1 cellular context compared by ENCODE assay signal in the genomic region with DNA sequence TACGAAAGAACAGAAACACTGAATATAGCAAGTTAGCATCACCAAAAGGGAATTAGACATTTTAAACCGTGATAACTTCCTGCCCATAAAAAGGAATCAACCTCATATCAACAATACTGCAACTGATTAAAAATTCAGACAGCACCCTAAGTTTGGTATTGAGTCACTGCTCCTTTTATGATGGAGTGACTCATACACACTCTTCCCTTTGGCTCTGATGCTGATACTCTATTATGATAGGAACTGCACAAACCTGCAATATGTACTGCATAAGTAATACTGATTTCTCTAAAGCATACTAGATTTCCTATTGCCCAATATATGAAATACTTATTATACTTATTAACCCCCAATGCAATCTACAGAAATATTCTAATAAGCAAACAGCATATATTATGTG.
A peak's percentile ranks its signal among the peaks of the same experiment; 100 is the strongest.
TF ChIP-seq lines count a peak whose summit lies in the region.

No MANE protein-coding gene starts in this region.

TF ChIP-seq in SK-N-SH, 30 proteins besides CTCF, POLR2A, EP300 and RAD21 (continued from another document):
- TF ChIP-seq, protein P1, sequence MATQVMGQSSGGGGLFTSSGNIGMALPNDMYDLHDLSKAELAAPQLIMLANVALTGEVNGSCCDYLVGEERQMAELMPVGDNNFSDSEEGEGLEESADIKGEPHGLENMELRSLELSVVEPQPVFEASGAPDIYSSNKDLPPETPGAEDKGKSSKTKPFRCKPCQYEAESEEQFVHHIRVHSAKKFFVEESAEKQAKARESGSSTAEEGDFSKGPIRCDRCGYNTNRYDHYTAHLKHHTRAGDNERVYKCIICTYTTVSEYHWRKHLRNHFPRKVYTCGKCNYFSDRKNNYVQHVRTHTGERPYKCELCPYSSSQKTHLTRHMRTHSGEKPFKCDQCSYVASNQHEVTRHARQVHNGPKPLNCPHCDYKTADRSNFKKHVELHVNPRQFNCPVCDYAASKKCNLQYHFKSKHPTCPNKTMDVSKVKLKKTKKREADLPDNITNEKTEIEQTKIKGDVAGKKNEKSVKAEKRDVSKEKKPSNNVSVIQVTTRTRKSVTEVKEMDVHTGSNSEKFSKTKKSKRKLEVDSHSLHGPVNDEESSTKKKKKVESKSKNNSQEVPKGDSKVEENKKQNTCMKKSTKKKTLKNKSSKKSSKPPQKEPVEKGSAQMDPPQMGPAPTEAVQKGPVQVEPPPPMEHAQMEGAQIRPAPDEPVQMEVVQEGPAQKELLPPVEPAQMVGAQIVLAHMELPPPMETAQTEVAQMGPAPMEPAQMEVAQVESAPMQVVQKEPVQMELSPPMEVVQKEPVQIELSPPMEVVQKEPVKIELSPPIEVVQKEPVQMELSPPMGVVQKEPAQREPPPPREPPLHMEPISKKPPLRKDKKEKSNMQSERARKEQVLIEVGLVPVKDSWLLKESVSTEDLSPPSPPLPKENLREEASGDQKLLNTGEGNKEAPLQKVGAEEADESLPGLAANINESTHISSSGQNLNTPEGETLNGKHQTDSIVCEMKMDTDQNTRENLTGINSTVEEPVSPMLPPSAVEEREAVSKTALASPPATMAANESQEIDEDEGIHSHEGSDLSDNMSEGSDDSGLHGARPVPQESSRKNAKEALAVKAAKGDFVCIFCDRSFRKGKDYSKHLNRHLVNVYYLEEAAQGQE (IDR thresholded peaks at IDR 0.05; ENCODE audit: low read depth, low read length): no peak
- no peak for TF ChIP-seq EZH2phosphoT487 (IDR thresholded peaks at IDR 0.05; ENCODE audit: borderline replicate concordance, low read depth)
- TF ChIP-seq CHD2 (IDR thresholded peaks at IDR 0.05; ENCODE audit: low read length, partially characterized antibody): no peak
- peak; percentile 79 for TF ChIP-seq TCF12 (IDR thresholded peaks at IDR 0.05)
- TF ChIP-seq, protein P2, sequence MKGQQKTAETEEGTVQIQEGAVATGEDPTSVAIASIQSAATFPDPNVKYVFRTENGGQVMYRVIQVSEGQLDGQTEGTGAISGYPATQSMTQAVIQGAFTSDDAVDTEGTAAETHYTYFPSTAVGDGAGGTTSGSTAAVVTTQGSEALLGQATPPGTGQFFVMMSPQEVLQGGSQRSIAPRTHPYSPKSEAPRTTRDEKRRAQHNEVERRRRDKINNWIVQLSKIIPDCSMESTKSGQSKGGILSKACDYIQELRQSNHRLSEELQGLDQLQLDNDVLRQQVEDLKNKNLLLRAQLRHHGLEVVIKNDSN (IDR thresholded peaks at IDR 0.05; ENCODE audit: borderline replicate concordance, low read depth): no peak
- peak; percentile 57; the same call in 1 of the 2 replicates for TF ChIP-seq MEF2A (IDR thresholded peaks at IDR 0.05; ENCODE audit: borderline replicate concordance, low read depth)
- no peak for TF ChIP-seq SIN3A (IDR thresholded peaks at IDR 0.05; ENCODE audit: borderline replicate concordance, low read depth, low read length)
- TF ChIP-seq JUND (IDR thresholded peaks at IDR 0.05): peak; percentile 90
- TF ChIP-seq, protein P3, sequence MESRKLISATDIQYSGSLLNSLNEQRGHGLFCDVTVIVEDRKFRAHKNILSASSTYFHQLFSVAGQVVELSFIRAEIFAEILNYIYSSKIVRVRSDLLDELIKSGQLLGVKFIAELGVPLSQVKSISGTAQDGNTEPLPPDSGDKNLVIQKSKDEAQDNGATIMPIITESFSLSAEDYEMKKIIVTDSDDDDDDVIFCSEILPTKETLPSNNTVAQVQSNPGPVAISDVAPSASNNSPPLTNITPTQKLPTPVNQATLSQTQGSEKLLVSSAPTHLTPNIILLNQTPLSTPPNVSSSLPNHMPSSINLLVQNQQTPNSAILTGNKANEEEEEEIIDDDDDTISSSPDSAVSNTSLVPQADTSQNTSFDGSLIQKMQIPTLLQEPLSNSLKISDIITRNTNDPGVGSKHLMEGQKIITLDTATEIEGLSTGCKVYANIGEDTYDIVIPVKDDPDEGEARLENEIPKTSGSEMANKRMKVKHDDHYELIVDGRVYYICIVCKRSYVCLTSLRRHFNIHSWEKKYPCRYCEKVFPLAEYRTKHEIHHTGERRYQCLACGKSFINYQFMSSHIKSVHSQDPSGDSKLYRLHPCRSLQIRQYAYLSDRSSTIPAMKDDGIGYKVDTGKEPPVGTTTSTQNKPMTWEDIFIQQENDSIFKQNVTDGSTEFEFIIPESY (IDR thresholded peaks at IDR 0.05; ENCODE audit: borderline replicate concordance, low read depth): no peak
